8 cellular contexts compared by ENCODE assay signal in the genomic region with DNA sequence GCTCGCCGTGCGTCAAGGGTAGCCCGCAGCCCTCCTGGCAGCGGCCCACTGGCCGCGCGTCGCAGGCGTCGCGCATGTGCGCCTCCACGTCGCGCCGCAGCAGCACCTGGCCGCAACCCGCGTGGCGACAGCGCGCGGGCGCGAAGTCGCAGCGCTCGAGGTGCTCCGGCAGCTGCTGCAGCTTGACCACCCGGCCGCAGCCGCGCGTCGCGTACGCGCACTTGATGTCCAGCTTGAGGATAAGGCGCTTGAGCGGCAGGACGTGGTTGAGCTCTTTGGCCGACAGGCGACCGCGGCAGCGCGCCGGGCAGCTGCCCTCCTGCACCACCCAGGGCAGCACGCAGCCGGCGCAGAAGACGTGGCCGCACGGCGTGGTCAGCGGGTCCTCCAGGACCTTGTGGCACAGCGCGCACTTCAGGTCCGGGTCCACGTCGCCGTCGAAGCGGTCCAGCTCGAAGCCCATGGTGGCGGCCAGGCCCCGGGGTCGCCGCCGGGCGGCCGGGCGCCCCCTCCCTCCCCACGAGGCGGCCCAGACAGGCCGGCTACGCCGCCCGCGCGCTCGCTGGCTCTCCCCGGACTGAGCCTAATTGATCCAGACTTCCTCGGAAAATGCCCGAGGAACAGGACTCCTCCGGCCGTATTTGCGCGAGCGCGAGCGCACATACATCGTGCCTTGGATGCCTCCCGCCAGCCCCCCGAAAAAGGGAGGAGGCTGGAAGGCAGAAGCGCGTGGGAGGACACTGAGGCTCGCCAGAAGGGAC. TPM values are rescaled to one million over a fixed set of nuclear protein-coding genes. Genes with fewer than 3 reads are reported as not detected.
DNase-seq lines count a peak whose midpoint lies in the region; ATAC-seq and TF ChIP-seq lines count a peak whose summit lies in the region.

PDZRN3 (minus strand) TSS at position 579 of the 761 bp plus-strand sequence.

- H3K27ac Mint-ChIP-seq in CD14-positive monocyte: no peak within 1 kb of the TSS

- H3K79me2 ChIP-seq in ACC112 (ENCODE audit: control insufficient read depth, insufficient read depth, low read length, unreplicated experiment): peaks cover 25% of the 10 kb centered on the region

- no peak for TF ChIP-seq CTCF in left lung (IDR thresholded peaks at IDR 0.05)
- TF ChIP-seq CTCF in thoracic aorta (IDR thresholded peaks at IDR 0.05): no peak
- TF ChIP-seq CTCF in CD14-positive monocyte (IDR thresholded peaks at IDR 0.05): no peak

- H3K4me1 Mint-ChIP-seq in CD14-positive monocyte: no peaks in the 10 kb centered on the region

- intact Hi-C loops in left lung (cut with DNase I) (no loop called here), CD14-positive monocyte (cut with micrococcal nuclease) (no loop called here)

- peaks cover 0 to 6% (median 0%) of the 10 kb centered on the region in 7 donors for H3K9me3 Mint-ChIP-seq in CD14-positive monocyte

- peaks cover 14 to 37% (median 27%) of the 10 kb centered on the region in 3 donors for H3K27me3 Mint-ChIP-seq in CD14-positive monocyte (ENCODE audit: low read depth in 3 of 3)

- DNase-seq in NCI-H1105 (lab: John Stamatoyannopoulos, UW) (peak; percentile 33), dedifferentiated amniotic fluid mesenchymal stem cell (ENCODE audit: extremely low spot score) (peak; percentile 77), left lung (peak; percentile 64 to 73), thoracic aorta (ENCODE audit: low spot score) (no peak), CD14-positive monocyte (ENCODE audit: low spot score) (no peak)

- peak; percentile 81 for ATAC-seq in left lung
- ATAC-seq in thoracic aorta (ENCODE audit: insufficient number of reproducible peaks, low FRiP score, low read depth): no peak
- no peak for ATAC-seq in HG03159 (IDR thresholded peaks at IDR 0.05; ENCODE audit: unreplicated experiment)
- ATAC-seq in HG03175 (IDR thresholded peaks at IDR 0.05; ENCODE audit: unreplicated experiment): no peak

- H3K36me3 Mint-ChIP-seq in CD14-positive monocyte: no peaks in the 10 kb centered on the region

- no peaks in the 10 kb centered on the region for H3K9me3 ChIP-seq in left lung
- H3K9me3 ChIP-seq in thoracic aorta: no peaks in the 10 kb centered on the region

- no peak within 1 kb of the TSS for H3K27ac ChIP-seq in ACC112 (ENCODE audit: low read depth, low read length)
- H3K27ac ChIP-seq in left lung: peak within 1 kb of the TSS; percentile 72 to 78
- H3K27ac ChIP-seq in thoracic aorta: peak within 1 kb of the TSS; percentile 89 to 90

- H3K4me3 ChIP-seq in ACC112 (ENCODE audit: low read depth, low read length): peak within 1 kb of the TSS; percentile 75
- H3K4me3 ChIP-seq in left lung: peak within 1 kb of the TSS; percentile 30 to 31
- H3K4me3 ChIP-seq in thoracic aorta: peak within 1 kb of the TSS; percentile 92

- H3K4me1 ChIP-seq in ACC112 (ENCODE audit: control insufficient read depth, insufficient read depth, low read length, unreplicated experiment): peaks cover 15% of the 10 kb centered on the region
- no peaks in the 10 kb centered on the region for H3K4me1 ChIP-seq in left lung
- H3K4me1 ChIP-seq in thoracic aorta (ENCODE audit: control insufficient read depth in 1 of 2, low read depth in 2 of 2): peaks cover 12 to 44% of the 10 kb centered on the region in 2 donors

- H3K36me3 ChIP-seq in ACC112 (ENCODE audit: insufficient read depth, low read length): no peaks in the 10 kb centered on the region
- no peaks in the 10 kb centered on the region for H3K36me3 ChIP-seq in left lung
- no peaks in the 10 kb centered on the region for H3K36me3 ChIP-seq in thoracic aorta

- peak within 1 kb of the TSS; percentile 52 for H2AFZ ChIP-seq in ACC112 (ENCODE audit: low read length, unreplicated experiment)

- peak within 1 kb of the TSS in 1 of 2 donors; percentile 69 for H3K4me3 Mint-ChIP-seq in CD14-positive monocyte

- H3K27me3 ChIP-seq in ACC112 (ENCODE audit: insufficient read depth, low read length) (no peaks in the 10 kb centered on the region), left lung (peaks cover 5 to 59% of the 10 kb centered on the region in 2 donors), thoracic aorta (replicated peaks; ENCODE audit: insufficient read depth) (no peaks in the 10 kb centered on the region)

RNA-seq across cellular contexts. Expression of gene PDZRN3, which starts in this region (rescaled TPM):
- total RNA-seq in left lung: 10 to 100 TPM; 20.0 to 33.5 TPM
- total RNA-seq in thoracic aorta: 100 to 1,000 TPM; 140 to 166 TPM
- polyA plus RNA-seq in CD14-positive monocyte: not detected

Comparison
In these comparisons a context has a peak if more than half of its experiments do, and no peak if none do; other contexts are left out.
1. RNA of gene PDZRN3 (total RNA-seq): 140 to 166 TPM in thoracic aorta; 20.0 to 33.5 TPM in left lung; every median in the first group is over 4 times any median in the second.
2. H3K4me3 ChIP-seq: peak in every context shown above with its lines; median percentile 92 in thoracic aorta; 75 in ACC112; 30 in left lung.
3. DNase-seq: peak in NCI-H1105 (single experiment), dedifferentiated amniotic fluid mesenchymal stem cell (single experiment) and left lung (2 of 2); none in thoracic aorta (single experiment) and CD14-positive monocyte (single experiment).